In the genomic region with DNA sequence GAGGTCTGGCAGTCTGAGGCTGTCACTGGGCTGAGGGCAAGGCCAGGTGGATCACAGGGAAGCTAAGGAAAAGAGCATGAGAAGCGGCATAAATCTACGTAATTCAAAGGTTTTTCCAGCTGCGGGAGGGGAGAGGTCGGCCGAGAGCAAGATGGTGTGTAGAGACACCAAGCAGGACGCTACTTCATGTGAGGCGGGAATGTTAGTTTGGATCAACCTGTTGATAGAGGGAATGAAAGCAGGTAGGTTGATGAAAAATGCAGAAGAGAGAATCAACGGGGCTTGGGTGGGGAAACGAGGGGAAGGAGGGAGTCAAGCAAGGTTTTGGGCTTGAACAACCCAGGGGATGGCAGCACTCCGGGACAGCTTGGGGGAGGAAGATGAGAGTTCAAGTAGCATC, we compare ENCODE assay signal across 25 cellular contexts. TPM values are rescaled to one million over a fixed set of nuclear protein-coding genes. Genes with fewer than 3 reads are reported as not detected.
"Had no signal": no experiment of that assay in that cellular context is flagged by ENCODE, and none has a peak within 500 bp of the region (broad histone marks: within the 10 kb centered on the region; RNA-seq: fewer than 3 reads in every experiment).

No MANE protein-coding gene starts in this region.

- H3K27ac ChIP-seq: esophagus squamous epithelium, right atrium auricular region, sigmoid colon, skin epidermis, testis had no signal

- H3K4me3 ChIP-seq: esophagus squamous epithelium, right atrium auricular region, sigmoid colon, skin epidermis, testis had no signal

- FAIRE-seq: colon, endometrium had no signal

- DNase-seq: cerebellar nuclear complex; effector CD4-positive, alpha-beta T cell; esophagus squamous epithelium; foreskin fibroblast; kidney glomerular epithelial cell; mammary epithelial cell; naive thymus-derived CD8-positive, alpha-beta T cell; posterior cingulate gyrus; sigmoid colon; stimulated activated CD4-positive, alpha-beta T cell treated with anti-CD3 and anti-CD28 coated beads, Interleukin-2, amount 100 ng/mL, for 24 hours; stimulated activated CD4-positive, alpha-beta T cell treated with anti-CD3 and anti-CD28 coated beads, Interleukin-4, amount 100 ng/mL, for 4 hours; stimulated activated naive B cell treated with anti-CD40 and anti-IgM and Interleukin-4, amounts not matched to agents 10 μg/mL and 1 μg/mL and 100 μg/mL, for 72 hours; stimulated activated naive CD8-positive, alpha-beta T cell treated with anti-CD3 and anti-CD28 coated beads, Interleukin-15, amount 100 ng/mL, for 72 hours; testis had no signal

- ATAC-seq: naive thymus-derived CD8-positive, alpha-beta T cell; stimulated activated naive B cell treated with anti-CD40 and anti-IgM and Interleukin-4, amounts not matched to agents 10 μg/mL and 1 μg/mL and 100 μg/mL, for 72 hours; stimulated activated naive CD8-positive, alpha-beta T cell treated with anti-CD3 and anti-CD28 coated beads, Interleukin-15, amount 100 ng/mL, for 72 hours had no signal

- H3K9me3 ChIP-seq: esophagus squamous epithelium, right atrium auricular region, sigmoid colon, testis had no signal

- H3K36me3 ChIP-seq: esophagus squamous epithelium, right atrium auricular region, sigmoid colon had no signal

- H3K27me3 ChIP-seq: testis had no signal

RNA-seq across cellular contexts. Expression of gene B3GNT6, which starts 2.9 kb away (rescaled TPM):
- total RNA-seq: dermis microvascular lymphatic vessel endothelial cell; liver; mammary epithelial cell; mesenteric fat pad; mononuclear cell; naive thymus-derived CD8-positive, alpha-beta T cell; osteocyte; right atrium auricular region; sigmoid colon; urinary bladder had no signal
- polyA plus RNA-seq: liver; mammary epithelial cell; naive thymus-derived CD8-positive, alpha-beta T cell; neural cell; urinary bladder had no signal
